18 cellular contexts compared by ENCODE assay signal in genomic region chr11:130675917-130676316, GRCh38.
DNase-seq lines count a peak whose midpoint lies in the region; ATAC-seq, FAIRE-seq and TF ChIP-seq lines count a peak whose summit lies in the region.
"Had no signal": no experiment of that assay in that cellular context is flagged by ENCODE, and none has a peak within 500 bp of the region (broad histone marks: within the 10 kb centered on the region; RNA-seq: fewer than 3 reads in every experiment).

No MANE protein-coding gene starts in this region.

- no peak overlapping the region for H3K4me3 Mint-ChIP-seq in astrocyte (ENCODE audit: unreplicated experiment)
- H3K4me3 Mint-ChIP-seq: activated CD4-positive, alpha-beta T cell treated with anti-CD3 and anti-CD28 coated beads, Interleukin-2, amount 10 ng/mL, durations not matched to agents 7 days and 5 days; activated naive CD8-positive, alpha-beta T cell; activated T-cell treated with anti-CD3 and anti-CD28 coated beads, Interleukin-2, amount 50 U/mL, for 24 hours; CD14-positive monocyte; central memory CD8-positive, alpha-beta T cell had no signal

- peaks cover 8% of the 10 kb centered on the region for H3K9me3 Mint-ChIP-seq in astrocyte (ENCODE audit: unreplicated experiment)

- intact Hi-C loops in left ventricle myocardium superior (cut with micrococcal nuclease) (loop anchor here (10.0 kb wide), 1 partner anchor 221 kb away; no protein-coding TSS in a partner anchor), vagina (cut with DNase I) (loop anchor here (10.0 kb wide), 2 partner anchors 149 to 231 kb away; partner anchors contain the start of gene ADAMTS15), spleen (cut with DNase I; ENCODE audit: low total_unique reads) (no loop called here)

- TF ChIP-seq CTCF in astrocyte (IDR thresholded peaks at IDR 0.05; ENCODE audit: insufficient read depth, low read depth, low read length), result no peak
- no peak for TF ChIP-seq CTCF in vagina (IDR thresholded peaks at IDR 0.05)
- TF ChIP-seq CTCF in spleen (IDR thresholded peaks at IDR 0.05 in 8 of 11, conservative IDR thresholded peaks at IDR 0.05 in 3 of 11), result no peak

- no peaks in the 10 kb centered on the region for H3K27me3 ChIP-seq in astrocyte (ENCODE audit: insufficient read depth, low read length)
- H3K27me3 ChIP-seq in rectal smooth muscle tissue (ENCODE audit: control insufficient read depth, insufficient read depth, low read length), result no peaks in the 10 kb centered on the region
- no peaks in the 10 kb centered on the region for H3K27me3 ChIP-seq in vagina
- peaks cover 0 to 8% (median 0%) of the 10 kb centered on the region in 7 donors for H3K27me3 ChIP-seq in spleen (replicated peaks in 1 of 7)

- peaks cover 3% of the 10 kb centered on the region for H3K36me3 Mint-ChIP-seq in astrocyte (ENCODE audit: low read depth, unreplicated experiment)
- H3K36me3 Mint-ChIP-seq: activated naive CD8-positive, alpha-beta T cell; CD14-positive monocyte had no signal

- H2AFZ ChIP-seq in astrocyte (ENCODE audit: low read depth, low read length), result no peak overlapping the region

- ATAC-seq in left ventricle myocardium superior (peak; percentile 61), GM18870 (IDR thresholded peaks at IDR 0.05; ENCODE audit: unreplicated experiment) (no peak)

- peak overlapping the region; percentile 99 for H3K27ac Mint-ChIP-seq in astrocyte (ENCODE audit: unreplicated experiment)
- H3K27ac Mint-ChIP-seq: activated CD4-positive, alpha-beta T cell treated with anti-CD3 and anti-CD28 coated beads, Interleukin-2, amount 10 ng/mL, durations not matched to agents 7 days and 5 days; activated naive CD8-positive, alpha-beta T cell; activated T-cell treated with anti-CD3 and anti-CD28 coated beads, Interleukin-2, amount 50 U/mL, for 24 hours had no signal

- 74 to 83% (median 78%) methylated on average over 1 of the region's 1 CpG for WGBS in spleen, 5 donors

- H3K4me2 ChIP-seq in astrocyte (ENCODE audit: low read length), result peak overlapping the region; percentile 33

- H3K27ac ChIP-seq in astrocyte (ENCODE audit: low read depth, low read length) (peak overlapping the region; percentile 63), rectal smooth muscle tissue (ENCODE audit: low read depth, low read length) (peak overlapping the region; percentile 75), vagina (peak overlapping the region; percentile 71), spleen (no peak overlapping the region)
- H3K27ac ChIP-seq: SK-N-MC had no signal

- no peaks in the 10 kb centered on the region for H4K20me1 ChIP-seq in astrocyte (ENCODE audit: insufficient read depth, low read length)

- FAIRE-seq in astrocyte (lab: Jason Lieb, UNC), result no peak
- FAIRE-seq: islet of Langerhans had no signal

- H3K4me3 ChIP-seq in astrocyte (ENCODE audit: insufficient read depth, low read depth, low read length), result no peak overlapping the region
- H3K4me3 ChIP-seq in rectal smooth muscle tissue (ENCODE audit: low read length), result no peak overlapping the region
- no peak overlapping the region for H3K4me3 ChIP-seq in vagina
- H3K4me3 ChIP-seq in spleen, result no peak overlapping the region
- H3K4me3 ChIP-seq: prostate gland, SK-N-MC had no signal

- peaks cover 51% of the 10 kb centered on the region for H3K4me1 ChIP-seq in astrocyte (ENCODE audit: insufficient read depth, low read length)
- peaks cover 61% of the 10 kb centered on the region for H3K4me1 ChIP-seq in rectal smooth muscle tissue (ENCODE audit: control insufficient read depth, insufficient read depth, low read length)
- H3K4me1 ChIP-seq in vagina, result peaks cover 18% of the 10 kb centered on the region
- no peaks in the 10 kb centered on the region for H3K4me1 ChIP-seq in spleen
- H3K4me1 ChIP-seq: prostate gland had no signal

- H3K4me1 Mint-ChIP-seq in astrocyte (ENCODE audit: low read depth, unreplicated experiment), result peaks cover 65% of the 10 kb centered on the region
- H3K4me1 Mint-ChIP-seq: activated CD4-positive, alpha-beta T cell treated with anti-CD3 and anti-CD28 coated beads, Interleukin-2, amount 10 ng/mL, durations not matched to agents 7 days and 5 days; CD14-positive monocyte; central memory CD8-positive, alpha-beta T cell had no signal

- TF ChIP-seq POLR2A in vagina (IDR thresholded peaks at IDR 0.05) (no peak), spleen (IDR thresholded peaks at IDR 0.05) (no peak)

- H3K9me3 ChIP-seq in astrocyte (ENCODE audit: insufficient read depth, low read depth, low read length) (peaks cover 8% of the 10 kb centered on the region), vagina (peaks cover 10% of the 10 kb centered on the region), spleen (peaks cover 0 to 39% (median 35%) of the 10 kb centered on the region in 8 donors)
- H3K9me3 ChIP-seq: prostate gland had no signal

- H3K36me3 ChIP-seq in astrocyte (ENCODE audit: insufficient read depth, low read length) (no peaks in the 10 kb centered on the region), rectal smooth muscle tissue (ENCODE audit: control insufficient read depth, insufficient read depth, low read length) (no peaks in the 10 kb centered on the region), vagina (no peaks in the 10 kb centered on the region), spleen (no peaks in the 10 kb centered on the region)
- H3K36me3 ChIP-seq: prostate gland had no signal

- DNase-seq in astrocyte (ENCODE audit: low read depth) (no peak), left ventricle myocardium superior (no peak), vagina (ENCODE audit: extremely low spot score in 2 of 2) (no peak), NCI-H2107 treated with DMSO at 0.1 percent for 48 hours (lab: John Stamatoyannopoulos, UW; ENCODE audit: unreplicated experiment) (no peak), spleen (no peak)
- DNase-seq: activated CD4-positive, alpha-beta T cell treated with anti-CD3 and anti-CD28 coated beads, Interleukin-2, amount 10 ng/mL, durations not matched to agents 7 days and 5 days; activated T-cell treated with anti-CD3 and anti-CD28 coated beads, Interleukin-2, amount 50 U/mL, for 24 hours; NCI-H1417 treated with DMSO at 0.1 percent for 48 hours; NCI-H345; substantia nigra had no signal

- H3K9ac ChIP-seq in astrocyte (ENCODE audit: low read length), result peak overlapping the region; percentile 44
- H3K9ac ChIP-seq in rectal smooth muscle tissue (ENCODE audit: low read length), result no peak overlapping the region

- no peaks in the 10 kb centered on the region for H3K79me2 ChIP-seq in astrocyte (ENCODE audit: insufficient read depth, low read length)

- no peaks in the 10 kb centered on the region for H3K27me3 Mint-ChIP-seq in astrocyte (ENCODE audit: low read depth, unreplicated experiment)
- H3K27me3 Mint-ChIP-seq: activated CD4-positive, alpha-beta T cell treated with anti-CD3 and anti-CD28 coated beads, Interleukin-2, amount 10 ng/mL, durations not matched to agents 7 days and 5 days had no signal

Comparison
In these comparisons a context has a peak if more than half of its experiments do, and no peak if none do; other contexts are left out.
1. H3K27ac ChIP-seq: peak in astrocyte (single experiment), rectal smooth muscle tissue (single experiment) and vagina (single experiment); none in spleen (0 of 8).